ENCODE assay signal across 8 cellular contexts in genomic region chr18:31942999-31943894, GRCh38. TPM values are rescaled to one million over a fixed set of nuclear protein-coding genes. Genes with fewer than 3 reads are reported as not detected.
A peak's percentile ranks its signal among the peaks of the same experiment; 100 is the strongest.
DNase-seq lines count a peak whose midpoint lies in the region; ATAC-seq and TF ChIP-seq lines count a peak whose summit lies in the region.

TSS of gene TRAPPC8 (minus strand) at chr18:31943128. CDS start at chr18:31942764, 364 bp downstream.

- intact Hi-C loops in OCI-LY7 (cut with micrococcal nuclease; ENCODE audit: unreplicated experiment) (loop anchor here (1.0 to 5.0 kb wide), 4 partner anchors 75 to 366 kb away; partner anchors contain the start of genes B4GALT6 and RNF125), mucosa of descending colon (cut with DNase I, micrococcal nuclease) (no loop called here)

- POLR2A ChIA-PET in OCI-LY7 (lab: Charles Lee), result interaction anchor here (0.6 to 1.7 kb wide), 4 partner anchors 143 to 251 kb away, joined by 3 to 6 read pairs (median 4); no protein-coding TSS in a partner anchor

- TF ChIP-seq CTCF in OCI-LY7 (conservative IDR thresholded peaks at IDR 0.05; ENCODE audit: low read length) (no peak), epithelial cell of esophagus (IDR thresholded peaks at IDR 0.05; ENCODE audit: insufficient read depth, low read depth, low read length, missing control alignments) (peak; percentile 11), mucosa of descending colon (IDR thresholded peaks at IDR 0.05) (no peak)

- peak within 1 kb of the TSS; percentile 93 for H3K4me2 ChIP-seq in OCI-LY7 (ENCODE audit: low read length)

- no peaks in the 10 kb centered on the region for H4K20me1 ChIP-seq in OCI-LY7 (ENCODE audit: insufficient read depth, low read length)

- no peaks in the 10 kb centered on the region; the same call in 1 of the 2 replicates for H3K36me3 ChIP-seq in OCI-LY7 (ENCODE audit: insufficient read depth, low read length)
- no peaks in the 10 kb centered on the region for H3K36me3 ChIP-seq in mucosa of descending colon (ENCODE audit: low read depth)

- H2AFZ ChIP-seq in OCI-LY7 (ENCODE audit: low read length), result peak within 1 kb of the TSS; percentile 67

- TSS peak; percentile 87 for BruUV-seq in OCI-LY7 (replicated peaks; lab: Mats Ljungman, UMichigan)

- H3K4me1 ChIP-seq in OCI-LY7 (ENCODE audit: insufficient read depth, low read length, poor library complexity, severe bottlenecking) (peaks cover 3% of the 10 kb centered on the region), mucosa of descending colon (ENCODE audit: low read depth) (peaks cover 16% of the 10 kb centered on the region)

- DNase-seq in DMS114 treated with DMSO at 0.1 percent for 48 hours (lab: John Stamatoyannopoulos, UW; ENCODE audit: unreplicated experiment) (peak; percentile 96), HuH-7.5 (ENCODE audit: low spot score) (peak; percentile 69), OCI-LY7 (ENCODE audit: low spot score) (peak; percentile 92), activated T-cell treated with anti-CD3 and anti-CD28 coated beads for 24 hours (ENCODE audit: low read depth) (peak; percentile 86), epithelial cell of esophagus (ENCODE audit: low read depth) (peak; percentile 99), mucosa of descending colon (peak; percentile 98 to 99 (median 99))
- peak; percentile 83 for DNase-seq in stimulated activated CD8-positive, alpha-beta memory T cell treated with anti-CD3 and anti-CD28 coated beads, Interleukin-4, amount 100 ng/mL, for 24 hours (ENCODE audit: low read depth)

- H3K27ac ChIP-seq in OCI-LY7 (ENCODE audit: low read depth, low read length, poor library complexity, severe bottlenecking), result peak within 1 kb of the TSS; percentile 78

- peak within 1 kb of the TSS; percentile 98 for H3K4me3 ChIP-seq in OCI-LY7 (ENCODE audit: low read depth, low read length, poor library complexity, severe bottlenecking)
- peak within 1 kb of the TSS; percentile 86 for H3K4me3 ChIP-seq in epithelial cell of esophagus (ENCODE audit: low read length)
- peak within 1 kb of the TSS; percentile 58 for H3K4me3 ChIP-seq in mucosa of descending colon

- H3K9me3 ChIP-seq in OCI-LY7 (ENCODE audit: low read length) (no peaks in the 10 kb centered on the region), mucosa of descending colon (no peaks in the 10 kb centered on the region)

- H3K79me2 ChIP-seq in OCI-LY7 (ENCODE audit: insufficient read depth, low read depth, low read length), result peaks cover 55% of the 10 kb centered on the region

- no peaks in the 10 kb centered on the region for H3K9me2 ChIP-seq in OCI-LY7 (ENCODE audit: insufficient read depth, low read length)

- ATAC-seq in GM21526 (IDR thresholded peaks at IDR 0.05; ENCODE audit: low FRiP score, unreplicated experiment) (peak; percentile 85), mucosa of descending colon (peak; percentile 93)

- CTCF ChIA-PET in OCI-LY7 (lab: Charles Lee; ENCODE audit: unreplicated experiment), result interaction anchor here (0.6 kb wide), 1 partner anchor 269 kb away, joined by 3 read pairs; no protein-coding TSS in a partner anchor

RNA-seq across cellular contexts. Expression of gene TRAPPC8, which starts in this region (rescaled TPM):
- total RNA-seq in OCI-LY7 (2014; rRNA removed; shearing (Covaris generic)), result 23.4 and 34.3 TPM in 2 replicates
- total RNA-seq in OCI-LY7 (2022) (22.2 and 22.8 TPM in 2 replicates), mucosa of descending colon (10 to 100 TPM; 42.6 to 51.4 (median 51.2) TPM)

Comparison
In these comparisons a context has a peak if more than half of its experiments do, and no peak if none do; other contexts are left out.
1. Peak in every context shown above with its lines: DNase-seq, ATAC-seq, H3K4me3 ChIP-seq and H3K27ac ChIP-seq.